In the genomic region with DNA sequence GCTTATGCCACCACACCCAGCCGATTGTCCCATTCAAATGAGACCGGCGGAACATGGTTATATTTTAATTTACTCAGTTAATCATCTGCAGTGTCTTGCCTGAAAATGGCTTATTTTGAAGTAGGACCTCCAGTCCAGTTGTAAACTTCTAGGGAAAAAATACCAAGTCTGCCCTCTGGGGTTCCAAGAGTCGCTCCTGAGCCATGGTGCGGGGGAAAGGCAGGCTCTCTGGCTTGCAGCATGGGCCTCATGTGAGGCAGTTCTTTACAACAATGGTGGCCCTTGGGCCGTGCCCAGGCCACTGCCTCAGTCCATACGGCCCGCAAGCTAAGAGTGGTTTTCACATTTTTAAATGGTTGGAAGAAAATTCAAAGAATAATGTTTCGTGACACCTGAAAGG, we compare ENCODE assay signal across 20 cellular contexts.
DNase-seq lines count a peak whose midpoint lies in the region; ATAC-seq and TF ChIP-seq lines count a peak whose summit lies in the region.
"Had no signal": no experiment of that assay in that cellular context is flagged by ENCODE, and none has a peak within 500 bp of the region (broad histone marks: within the 10 kb centered on the region; RNA-seq: fewer than 3 reads in every experiment).

No MANE protein-coding gene starts in this region.

- H3K9me2 ChIP-seq in Karpas-422 (replicated peaks; ENCODE audit: insufficient read depth, low read length) = no peaks in the 10 kb centered on the region

- H3K4me1 ChIP-seq in Karpas-422 (ENCODE audit: low read length) = peaks cover 3% of the 10 kb centered on the region; the same call in 1 of the 2 replicates
- H3K4me1 ChIP-seq: SJCRH30 had no signal

- H3K4me1 Mint-ChIP-seq in WTC11 (peaks cover 29% of the 10 kb centered on the region), type B pancreatic cell (ENCODE audit: unreplicated experiment) (peaks cover 4% of the 10 kb centered on the region)

- H3K27me3 Mint-ChIP-seq in WTC11 (ENCODE audit: low read depth) (no peaks in the 10 kb centered on the region), type B pancreatic cell (peaks cover 4% of the 10 kb centered on the region)
- H3K27me3 Mint-ChIP-seq: CD4-positive, alpha-beta memory T cell had no signal

- H3K27me3 ChIP-seq in kidney epithelial cell (ENCODE audit: control insufficient read depth, insufficient read depth, low read length) = no peaks in the 10 kb centered on the region
- no peaks in the 10 kb centered on the region for H3K27me3 ChIP-seq in Karpas-422 (ENCODE audit: low read length)
- H3K27me3 ChIP-seq: SJCRH30 had no signal

- no peak overlapping the region for H3K4me3 ChIP-seq in kidney epithelial cell (ENCODE audit: low read depth, low read length)
- no peak overlapping the region for H3K4me3 ChIP-seq in Karpas-422 (ENCODE audit: low read length)
- H3K4me3 ChIP-seq: GM23248, SJCRH30 had no signal

- no peak overlapping the region for H3K4me2 ChIP-seq in Karpas-422 (ENCODE audit: low read depth, low read length, poor library complexity, severe bottlenecking)

- no peak overlapping the region for H3K27ac ChIP-seq in Karpas-422 (ENCODE audit: low read length)
- H3K27ac ChIP-seq: 22Rv1, GM23248, HL-60, SJCRH30 had no signal

- H3K4me3 Mint-ChIP-seq in WTC11 (no peak overlapping the region), type B pancreatic cell (no peak overlapping the region)
- H3K4me3 Mint-ChIP-seq: CD4-positive, alpha-beta memory T cell had no signal

- no peaks in the 10 kb centered on the region for H3K79me2 ChIP-seq in Karpas-422 (ENCODE audit: low read length)

- no peaks in the 10 kb centered on the region for H3K9me3 ChIP-seq in Karpas-422 (ENCODE audit: low read length)
- H3K9me3 ChIP-seq: SJCRH30 had no signal

- H3K36me3 Mint-ChIP-seq in WTC11 = no peaks in the 10 kb centered on the region; the same call in 1 of the 2 replicates
- no peaks in the 10 kb centered on the region for H3K36me3 Mint-ChIP-seq in type B pancreatic cell

- CTCF ChIA-PET in WTC11 (lab: Charles Lee) = no interaction called here

- POLR2A ChIA-PET in WTC11 (lab: Charles Lee) = no interaction called here

- H3K9ac ChIP-seq in Karpas-422 (ENCODE audit: low read length) = no peak overlapping the region
- H3K9ac ChIP-seq: GM23248 had no signal

- H3K27ac Mint-ChIP-seq in WTC11 = no peak overlapping the region
- no peak overlapping the region for H3K27ac Mint-ChIP-seq in type B pancreatic cell
- H3K27ac Mint-ChIP-seq: CD4-positive, alpha-beta memory T cell had no signal

- H3K9me3 Mint-ChIP-seq in WTC11 (no peaks in the 10 kb centered on the region), type B pancreatic cell (no peaks in the 10 kb centered on the region)
- H3K9me3 Mint-ChIP-seq: CD4-positive, alpha-beta memory T cell had no signal

- ATAC-seq in WTC11 = peak; percentile 68

- DNase-seq in DMS 273 (lab: John Stamatoyannopoulos, UW; ENCODE audit: unreplicated experiment) (peak; percentile 9), DMS 273 treated with DMSO at 0.1 percent for 48 hours (lab: John Stamatoyannopoulos, UW) (no peak), WTC11 (ENCODE audit: low spot score) (peak; percentile 26), kidney epithelial cell (ENCODE audit: low read depth) (no peak), type B pancreatic cell (ENCODE audit: extremely low spot score, unreplicated experiment) (no peak), Karpas-422 (no peak)
- no peak for DNase-seq in activated naive CD4-positive, alpha-beta T cell treated with Interleukin-2 at 50 U/mL for 16 hours
- DNase-seq in activated CD4-positive, alpha-beta T cell treated with anti-CD3 and anti-CD28 coated beads for 1 hour = no peak
- DNase-seq: CD4-positive, alpha-beta memory T cell; GF-D8; GM23248; NCI-H1436; NCI-H2029; NCI-H2171; NCI-H446 treated with DMSO at 0.1 percent for 48 hours; NCI-H748 treated with DMSO at 0.1 percent for 48 hours; OCI-M1; SJCRH30 had no signal

- H2AFZ ChIP-seq in Karpas-422 (ENCODE audit: low read length) = no peak overlapping the region
- H2AFZ ChIP-seq: GM23248 had no signal

- no peaks in the 10 kb centered on the region for H3K36me3 ChIP-seq in kidney epithelial cell (ENCODE audit: control insufficient read depth, insufficient read depth, low read length)
- H3K36me3 ChIP-seq in Karpas-422 (ENCODE audit: insufficient read depth, low read length) = no peaks in the 10 kb centered on the region
- H3K36me3 ChIP-seq: SJCRH30 had no signal

- TF ChIP-seq CTCF in WTC11 (IDR thresholded peaks at IDR 0.05) (no peak), kidney epithelial cell (IDR thresholded peaks at IDR 0.05; ENCODE audit: insufficient read depth, low read length, poor library complexity, severe bottlenecking) (peak; percentile 5), type B pancreatic cell (conservative IDR thresholded peaks at IDR 0.05) (peak; percentile 46)

- H4K20me1 ChIP-seq in Karpas-422 (ENCODE audit: insufficient read depth, low read depth, low read length) = no peaks in the 10 kb centered on the region

TF ChIP-seq in WTC11, 78 proteins besides CTCF, POLR2A, EP300 and RAD21 (continues in another document):
- no peak for TF ChIP-seq TCF7 (CRISPR knock-in tag; IDR thresholded peaks at IDR 0.05; ENCODE audit: low read depth)
- no peak for TF ChIP-seq SP1 (CRISPR knock-in tag; conservative IDR thresholded peaks at IDR 0.05)
- TF ChIP-seq, protein P1, sequence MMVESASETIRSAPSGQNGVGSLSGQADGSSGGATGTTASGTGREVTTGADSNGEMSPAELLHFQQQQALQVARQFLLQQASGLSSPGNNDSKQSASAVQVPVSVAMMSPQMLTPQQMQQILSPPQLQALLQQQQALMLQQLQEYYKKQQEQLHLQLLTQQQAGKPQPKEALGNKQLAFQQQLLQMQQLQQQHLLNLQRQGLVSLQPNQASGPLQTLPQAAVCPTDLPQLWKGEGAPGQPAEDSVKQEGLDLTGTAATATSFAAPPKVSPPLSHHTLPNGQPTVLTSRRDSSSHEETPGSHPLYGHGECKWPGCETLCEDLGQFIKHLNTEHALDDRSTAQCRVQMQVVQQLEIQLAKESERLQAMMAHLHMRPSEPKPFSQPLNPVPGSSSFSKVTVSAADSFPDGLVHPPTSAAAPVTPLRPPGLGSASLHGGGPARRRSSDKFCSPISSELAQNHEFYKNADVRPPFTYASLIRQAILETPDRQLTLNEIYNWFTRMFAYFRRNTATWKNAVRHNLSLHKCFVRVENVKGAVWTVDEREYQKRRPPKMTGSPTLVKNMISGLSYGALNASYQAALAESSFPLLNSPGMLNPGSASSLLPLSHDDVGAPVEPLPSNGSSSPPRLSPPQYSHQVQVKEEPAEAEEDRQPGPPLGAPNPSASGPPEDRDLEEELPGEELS (CRISPR knock-in tag; IDR thresholded peaks at IDR 0.05) = no peak
- TF ChIP-seq ATF1 (CRISPR knock-in tag; IDR thresholded peaks at IDR 0.05) = no peak
- TF ChIP-seq FOXP1 (CRISPR knock-in tag; IDR thresholded peaks at IDR 0.05; ENCODE audit: borderline replicate concordance) = no peak
- no peak for TF ChIP-seq ZNF138 (CRISPR knock-in tag; conservative IDR thresholded peaks at IDR 0.05)
- no peak for TF ChIP-seq ZNF512 (CRISPR knock-in tag; IDR thresholded peaks at IDR 0.05; ENCODE audit: borderline replicate concordance)
- TF ChIP-seq RORB (CRISPR knock-in tag; IDR thresholded peaks at IDR 0.05) = no peak
- TF ChIP-seq TP53 (CRISPR knock-in tag; IDR thresholded peaks at IDR 0.05) = no peak
- TF ChIP-seq ZNF416 (CRISPR knock-in tag; IDR thresholded peaks at IDR 0.05) = no peak
- no peak for TF ChIP-seq ARID4B (CRISPR knock-in tag; IDR thresholded peaks at IDR 0.05; ENCODE audit: borderline replicate concordance)
- no peak for TF ChIP-seq JUN (CRISPR knock-in tag; IDR thresholded peaks at IDR 0.05)
- no peak for TF ChIP-seq HMGA2 (CRISPR knock-in tag; IDR thresholded peaks at IDR 0.05)
- no peak for TF ChIP-seq NFATC4 (CRISPR knock-in tag; IDR thresholded peaks at IDR 0.05)

Comparison
In these comparisons a context has a peak if more than half of its experiments do, and no peak if none do; other contexts are left out.
1. DNase-seq: peak in DMS 273 (single experiment) and WTC11 (single experiment); none in DMS 273 treated with DMSO at 0.1 percent for 48 hours (single experiment), kidney epithelial cell (single experiment), type B pancreatic cell (single experiment), activated naive CD4-positive, alpha-beta T cell treated with Interleukin-2 at 50 U/mL for 16 hours (single experiment), activated CD4-positive, alpha-beta T cell treated with anti-CD3 and anti-CD28 coated beads for 1 hour (single experiment) and Karpas-422 (single experiment).